In the genomic region with DNA sequence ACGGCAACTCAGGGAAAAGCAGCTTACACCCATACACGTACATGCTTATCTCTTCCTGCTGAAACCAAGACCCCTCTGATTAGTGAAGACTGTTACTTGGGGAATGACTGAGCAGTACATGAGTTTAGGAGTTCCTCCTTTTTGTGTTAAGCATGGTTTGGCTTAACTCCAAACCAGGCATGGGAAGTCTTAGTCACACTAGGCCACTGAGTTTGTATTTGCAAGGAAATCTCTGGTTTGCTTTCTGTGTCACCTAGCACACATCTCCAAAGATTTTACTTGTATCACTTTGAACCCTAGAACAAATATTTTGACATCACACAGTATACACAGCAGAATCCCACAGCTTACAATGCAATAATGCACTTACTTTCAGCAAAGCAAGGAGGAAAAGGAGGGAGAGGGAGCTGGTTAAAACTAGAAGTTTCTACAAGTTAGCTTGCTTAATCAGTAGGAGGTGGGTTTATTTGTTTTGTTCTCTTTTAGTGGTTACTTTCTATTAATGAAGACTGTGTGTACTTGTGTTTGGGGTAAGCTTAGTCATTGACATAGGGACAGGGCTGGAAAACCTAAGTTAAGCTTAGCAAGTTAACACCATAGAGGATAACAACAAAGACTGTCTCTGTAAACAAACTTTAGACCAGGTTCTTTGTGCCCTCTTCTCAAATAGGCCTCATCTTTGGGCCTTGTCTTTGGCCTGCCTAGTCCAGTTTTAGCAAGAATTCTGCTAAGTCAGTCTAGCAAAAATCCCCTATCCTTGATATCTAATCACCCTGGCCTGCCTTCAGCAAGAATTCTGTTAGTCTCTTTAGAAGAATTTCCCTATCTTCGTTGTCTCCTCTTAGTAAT, we compare ENCODE assay signal across 8 cellular contexts.
DNase-seq lines count a peak whose midpoint lies in the region; ATAC-seq and TF ChIP-seq lines count a peak whose summit lies in the region.

No MANE protein-coding gene starts in this region.

- peaks cover 53% of the 10 kb centered on the region for H3K4me1 Mint-ChIP-seq in brain
- H3K4me1 Mint-ChIP-seq in mesothelial cell of epicardium: peaks cover 30% of the 10 kb centered on the region

- peak overlapping the region in 8 of 11 experiments; percentile 3 to 78 (median 66); a peak in 13 of 22 replicates for H3K9ac ChIP-seq in BLaER1 treated with 17β-estradiol and CSF1 and Interleukin-3, amounts not matched to agents 10 nM and 100 nM

- DNase-seq in MG63 (peak; percentile 50), mesothelial cell of epicardium (ENCODE audit: low spot score in 2 of 2, unreplicated experiment in 2 of 2) (no peak), hippocampal formation (lab: John Stamatoyannopoulos, UW) (no peak)

- H3K27me3 ChIP-seq in BLaER1 treated with 17β-estradiol and CSF1 and Interleukin-3, amounts not matched to agents 10 nM and 100 nM: no peaks in the 10 kb centered on the region
- no peaks in the 10 kb centered on the region for H3K27me3 ChIP-seq in MG63

- TF ChIP-seq CTCF in brain (conservative IDR thresholded peaks at IDR 0.05) (no peak), mesothelial cell of epicardium (IDR thresholded peaks at IDR 0.05; ENCODE audit: unreplicated experiment) (no peak)

- peak overlapping the region in 10 of 11 experiments; percentile 31 to 95 (median 75); a peak in 19 of 22 replicates for H3K27ac ChIP-seq in BLaER1 treated with 17β-estradiol and CSF1 and Interleukin-3, amounts not matched to agents 10 nM and 100 nM

- H3K36me3 Mint-ChIP-seq in brain (no peaks in the 10 kb centered on the region), mesothelial cell of epicardium (no peaks in the 10 kb centered on the region)

- H3K9me3 ChIP-seq in BLaER1 treated with 17β-estradiol and CSF1 and Interleukin-3, amounts not matched to agents 10 nM and 100 nM (replicated peaks in 1 of 11): no peaks in the 10 kb centered on the region
- no peaks in the 10 kb centered on the region for H3K9me3 ChIP-seq in MG63

- H3K4me2 ChIP-seq in BLaER1 treated with 17β-estradiol and CSF1 and Interleukin-3, amounts not matched to agents 10 nM and 100 nM: peak overlapping the region in 9 of 11 experiments; percentile 2 to 89 (median 79); a peak in 17 of 22 replicates

- H3K27me3 Mint-ChIP-seq in brain: no peaks in the 10 kb centered on the region
- no peaks in the 10 kb centered on the region for H3K27me3 Mint-ChIP-seq in mesothelial cell of epicardium (ENCODE audit: low read depth)

- H3K4me3 ChIP-seq in BLaER1 treated with 17β-estradiol and CSF1 and Interleukin-3, amounts not matched to agents 10 nM and 100 nM: no peak overlapping the region
- no peak overlapping the region for H3K4me3 ChIP-seq in MG63

- H3K36me3 ChIP-seq in BLaER1 treated with 17β-estradiol and CSF1 and Interleukin-3, amounts not matched to agents 10 nM and 100 nM: no peaks in the 10 kb centered on the region
- no peaks in the 10 kb centered on the region for H3K36me3 ChIP-seq in MG63

- H4K20me1 ChIP-seq in BLaER1 treated with 17β-estradiol and CSF1 and Interleukin-3, amounts not matched to agents 10 nM and 100 nM: no peaks in the 10 kb centered on the region

- H3K4me3 Mint-ChIP-seq in brain: no peak overlapping the region
- no peak overlapping the region for H3K4me3 Mint-ChIP-seq in mesothelial cell of epicardium

- H3K9me3 Mint-ChIP-seq in brain (peaks cover 0 to 2% (median 0%) of the 10 kb centered on the region in 5 experiments), mesothelial cell of epicardium (no peaks in the 10 kb centered on the region)

- ATAC-seq in GM21717 (IDR thresholded peaks at IDR 0.05; ENCODE audit: unreplicated experiment) (peak; percentile 86), GM21619 (IDR thresholded peaks at IDR 0.05; ENCODE audit: unreplicated experiment) (no peak), GM21390 (IDR thresholded peaks at IDR 0.05; ENCODE audit: unreplicated experiment) (no peak)

- H3K27ac Mint-ChIP-seq in brain: peak overlapping the region in 3 of 5 experiments; percentile 28 to 78 (median 59)
- H3K27ac Mint-ChIP-seq in mesothelial cell of epicardium: peak overlapping the region; percentile 75

- H3K4me1 ChIP-seq in BLaER1 treated with 17β-estradiol and CSF1 and Interleukin-3, amounts not matched to agents 10 nM and 100 nM: peaks cover 8 to 79% (median 41%) of the 10 kb centered on the region in 10 experiments
